Comparison of ENCODE assay signal across 12 cellular contexts in the genomic region with DNA sequence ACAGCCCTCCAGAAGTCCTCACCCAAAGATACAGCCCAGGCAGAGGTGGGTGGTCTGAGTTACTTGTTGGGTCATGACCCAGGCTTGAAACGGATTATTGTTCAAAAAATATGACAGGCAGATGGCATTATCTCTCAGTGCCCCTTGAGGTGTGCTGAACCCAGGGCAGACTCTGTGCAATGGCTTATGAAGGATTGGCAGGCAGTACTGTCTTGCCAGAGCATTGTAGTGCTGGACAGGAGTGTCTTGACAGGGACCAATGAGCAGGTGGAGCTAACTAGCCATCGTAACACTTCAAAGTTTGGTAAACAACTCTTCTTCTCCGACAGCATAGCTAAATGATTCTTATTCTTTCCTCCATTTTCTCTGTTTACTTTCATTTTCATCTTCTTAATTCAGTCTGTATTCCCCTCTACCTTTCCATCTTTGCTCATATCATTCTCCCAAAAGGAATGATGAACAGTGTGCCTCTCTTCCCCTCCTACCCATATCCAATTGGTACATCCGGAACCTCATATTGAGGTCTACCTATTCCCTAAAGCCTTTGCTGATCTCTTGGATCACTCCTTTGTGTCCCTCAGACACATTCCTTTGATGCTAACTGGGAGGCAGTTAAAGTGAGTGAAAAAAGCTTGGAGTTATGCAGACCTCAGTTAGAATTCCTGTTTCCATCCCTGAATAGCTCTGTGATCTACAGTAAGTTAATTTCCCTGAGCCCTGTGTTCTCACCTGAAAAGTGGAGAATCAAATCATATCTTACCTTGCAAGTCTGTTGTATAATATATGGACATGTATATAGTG. TPM values are rescaled to one million over a fixed set of nuclear protein-coding genes. Genes with fewer than 3 reads are reported as not detected.
A peak's percentile ranks its signal among the peaks of the same experiment; 100 is the strongest.
DNase-seq lines count a peak whose midpoint lies in the region; ATAC-seq and TF ChIP-seq lines count a peak whose summit lies in the region.
"Had no signal": no experiment of that assay in that cellular context is flagged by ENCODE, and none has a peak within 500 bp of the region (broad histone marks: within the 10 kb centered on the region; RNA-seq: fewer than 3 reads in every experiment).

No MANE protein-coding gene starts in this region.

- no peaks in the 10 kb centered on the region for H3K27me3 ChIP-seq in CD8-positive, alpha-beta T cell (ENCODE audit: insufficient read depth, low read length)
- no peaks in the 10 kb centered on the region for H3K27me3 ChIP-seq in colonic mucosa
- H3K27me3 ChIP-seq in naive thymus-derived CD4-positive, alpha-beta T cell (ENCODE audit: control insufficient read depth in 2 of 2, insufficient read depth in 2 of 2, low read length in 2 of 2): no peaks in the 10 kb centered on the region
- no peaks in the 10 kb centered on the region for H3K27me3 ChIP-seq in left ventricle myocardium inferior (ENCODE audit: low read depth)
- H3K27me3 ChIP-seq: gastrocnemius medialis had no signal

- H3K27ac Mint-ChIP-seq in CD8-positive, alpha-beta T cell: peak overlapping the region; percentile 69
- peak overlapping the region in 7 of 9 donors; percentile 0 to 71 (median 31) for H3K27ac Mint-ChIP-seq in naive thymus-derived CD4-positive, alpha-beta T cell
- H3K27ac Mint-ChIP-seq: stimulated activated naive B cell treated with anti-CD40 and anti-IgM and Interleukin-4, amounts not matched to agents 10 μg/mL and 1 μg/mL and 100 μg/mL, for 72 hours had no signal

- DNase-seq in CD8-positive, alpha-beta T cell: no peak
- DNase-seq in M059J (ENCODE audit: low read depth) (peak; percentile 58), colonic mucosa (no peak), left ventricle myocardium inferior (no peak), NCI-H2029 (lab: John Stamatoyannopoulos, UW) (no peak), NCI-H82 treated with DMSO at 0.1 percent for 48 hours (lab: John Stamatoyannopoulos, UW; ENCODE audit: unreplicated experiment) (no peak), retina (no peak)
- no peak for DNase-seq in naive thymus-derived CD4-positive, alpha-beta T cell
- DNase-seq: gastrocnemius medialis; kidney glomerular epithelial cell; NCI-H2171; stimulated activated naive B cell treated with anti-CD40 and anti-IgM and Interleukin-4, amounts not matched to agents 10 μg/mL and 1 μg/mL and 100 μg/mL, for 72 hours had no signal

- no peaks in the 10 kb centered on the region for H3K9me3 Mint-ChIP-seq in CD8-positive, alpha-beta T cell
- H3K9me3 Mint-ChIP-seq in naive thymus-derived CD4-positive, alpha-beta T cell: peaks cover 0 to 3% (median 0%) of the 10 kb centered on the region in 11 donors
- H3K9me3 Mint-ChIP-seq: stimulated activated naive B cell treated with anti-CD40 and anti-IgM and Interleukin-4, amounts not matched to agents 10 μg/mL and 1 μg/mL and 100 μg/mL, for 72 hours had no signal

- CTCF ChIA-PET in CD8-positive, alpha-beta T cell (lab: Charles Lee): no interaction called here
- CTCF ChIA-PET in naive thymus-derived CD4-positive, alpha-beta T cell (lab: Charles Lee): no interaction called here

- intact Hi-C loops in CD8-positive, alpha-beta T cell (cut with DNase I, micrococcal nuclease): no loop called here
- intact Hi-C loops in colonic mucosa (cut with DNase I): no loop called here
- intact Hi-C loops in naive thymus-derived CD4-positive, alpha-beta T cell (cut with micrococcal nuclease): no loop called here
- intact Hi-C loops in left ventricle myocardium inferior (cut with micrococcal nuclease): no loop called here

- H3K4me1 ChIP-seq in CD8-positive, alpha-beta T cell (ENCODE audit: insufficient read depth, low read length): no peaks in the 10 kb centered on the region
- H3K4me1 ChIP-seq in colonic mucosa (peaks cover 11% of the 10 kb centered on the region), left ventricle myocardium inferior (peaks cover 5% of the 10 kb centered on the region)
- H3K4me1 ChIP-seq in naive thymus-derived CD4-positive, alpha-beta T cell (ENCODE audit: control insufficient read depth in 2 of 2, insufficient read depth in 2 of 2, low read length in 2 of 2): no peaks in the 10 kb centered on the region

- H3K27ac ChIP-seq in CD8-positive, alpha-beta T cell (ENCODE audit: low read depth, low read length): no peak overlapping the region
- H3K27ac ChIP-seq in colonic mucosa (peak overlapping the region; percentile 79), left ventricle myocardium inferior (replicated peaks) (no peak overlapping the region)
- no peak overlapping the region for H3K27ac ChIP-seq in naive thymus-derived CD4-positive, alpha-beta T cell (ENCODE audit: low read depth, low read length)
- H3K27ac ChIP-seq: gastrocnemius medialis had no signal

- no peak overlapping the region for H3K4me3 ChIP-seq in CD8-positive, alpha-beta T cell (ENCODE audit: low read depth, low read length)
- H3K4me3 ChIP-seq in colonic mucosa (no peak overlapping the region), left ventricle myocardium inferior (no peak overlapping the region)
- H3K4me3 ChIP-seq in naive thymus-derived CD4-positive, alpha-beta T cell (ENCODE audit: low read length): no peak overlapping the region
- H3K4me3 ChIP-seq: gastrocnemius medialis had no signal

- H3K4me1 Mint-ChIP-seq in CD8-positive, alpha-beta T cell (ENCODE audit: low read depth): peaks cover 21% of the 10 kb centered on the region
- H3K4me1 Mint-ChIP-seq in naive thymus-derived CD4-positive, alpha-beta T cell: peaks cover 9 to 30% (median 16%) of the 10 kb centered on the region in 7 donors

- H3K4me3 Mint-ChIP-seq in CD8-positive, alpha-beta T cell: no peak overlapping the region
- peak overlapping the region in 2 of 10 donors; percentile 7 to 49 for H3K4me3 Mint-ChIP-seq in naive thymus-derived CD4-positive, alpha-beta T cell
- H3K4me3 Mint-ChIP-seq: stimulated activated naive B cell treated with anti-CD40 and anti-IgM and Interleukin-4, amounts not matched to agents 10 μg/mL and 1 μg/mL and 100 μg/mL, for 72 hours had no signal

- POLR2A ChIA-PET in CD8-positive, alpha-beta T cell (lab: Charles Lee): no interaction called here
- POLR2A ChIA-PET in naive thymus-derived CD4-positive, alpha-beta T cell (lab: Charles Lee): no interaction called here

- no peak for ATAC-seq in CD8-positive, alpha-beta T cell
- ATAC-seq in naive thymus-derived CD4-positive, alpha-beta T cell: no peak
- ATAC-seq: gastrocnemius medialis; stimulated activated naive B cell treated with anti-CD40 and anti-IgM and Interleukin-4, amounts not matched to agents 10 μg/mL and 1 μg/mL and 100 μg/mL, for 72 hours had no signal

- no peaks in the 10 kb centered on the region for H3K36me3 Mint-ChIP-seq in CD8-positive, alpha-beta T cell
- H3K36me3 Mint-ChIP-seq in naive thymus-derived CD4-positive, alpha-beta T cell: peaks cover 0 to 6% (median 0%) of the 10 kb centered on the region in 5 donors

- no peaks in the 10 kb centered on the region for H3K9me3 ChIP-seq in CD8-positive, alpha-beta T cell (ENCODE audit: low read length)
- H3K9me3 ChIP-seq in colonic mucosa (no peaks in the 10 kb centered on the region), left ventricle myocardium inferior (replicated peaks) (no peaks in the 10 kb centered on the region)
- no peaks in the 10 kb centered on the region for H3K9me3 ChIP-seq in naive thymus-derived CD4-positive, alpha-beta T cell (ENCODE audit: control insufficient read depth in 2 of 3, low read length in 3 of 3)
- H3K9me3 ChIP-seq: gastrocnemius medialis had no signal

- no peaks in the 10 kb centered on the region for H3K27me3 Mint-ChIP-seq in CD8-positive, alpha-beta T cell (ENCODE audit: low read depth)
- no peaks in the 10 kb centered on the region for H3K27me3 Mint-ChIP-seq in naive thymus-derived CD4-positive, alpha-beta T cell
- H3K27me3 Mint-ChIP-seq: stimulated activated naive B cell treated with anti-CD40 and anti-IgM and Interleukin-4, amounts not matched to agents 10 μg/mL and 1 μg/mL and 100 μg/mL, for 72 hours had no signal

- no peaks in the 10 kb centered on the region for H3K36me3 ChIP-seq in CD8-positive, alpha-beta T cell (ENCODE audit: insufficient read depth, low read length)
- H3K36me3 ChIP-seq in colonic mucosa: no peaks in the 10 kb centered on the region
- H3K36me3 ChIP-seq in naive thymus-derived CD4-positive, alpha-beta T cell (ENCODE audit: control insufficient read depth in 2 of 3, insufficient read depth in 3 of 3, low read length in 3 of 3): no peaks in the 10 kb centered on the region
- H3K36me3 ChIP-seq in left ventricle myocardium inferior: no peaks in the 10 kb centered on the region
- H3K36me3 ChIP-seq: gastrocnemius medialis had no signal

- TF ChIP-seq CTCF in CD8-positive, alpha-beta T cell (IDR thresholded peaks at IDR 0.05): no peak
- TF ChIP-seq CTCF in colonic mucosa (IDR thresholded peaks at IDR 0.05): no peak
- TF ChIP-seq CTCF in left ventricle myocardium inferior (IDR thresholded peaks at IDR 0.05; ENCODE audit: borderline replicate concordance): no peak

- no peak overlapping the region for H3K9ac ChIP-seq in colonic mucosa (ENCODE audit: low read depth in 2 of 2, low read length in 2 of 2)

RNA-seq across cellular contexts. Expression of a gene that starts 2.6 kb away (rescaled TPM):
- total RNA-seq in CD8-positive, alpha-beta T cell: 1 to 10 TPM; 1.2 to 1.5 TPM
- 1.7 and 2.4 TPM in 2 replicates for total RNA-seq in M059J (2014; rRNA removed; shearing (Covaris generic))
- total RNA-seq in colonic mucosa (under 1 TPM; 0.74 to 0.96 TPM), left ventricle myocardium inferior (0.44 TPM)
- total RNA-seq in naive thymus-derived CD4-positive, alpha-beta T cell: 1 to 10 TPM; 1.7 to 3.5 (median 2.4) TPM
- polyA plus RNA-seq in naive thymus-derived CD4-positive, alpha-beta T cell: under 1 TPM in 1 of 2 donors, not detected in 1; 0.33 TPM
